ENCODE assay signal across 8 cellular contexts in the genomic region with DNA sequence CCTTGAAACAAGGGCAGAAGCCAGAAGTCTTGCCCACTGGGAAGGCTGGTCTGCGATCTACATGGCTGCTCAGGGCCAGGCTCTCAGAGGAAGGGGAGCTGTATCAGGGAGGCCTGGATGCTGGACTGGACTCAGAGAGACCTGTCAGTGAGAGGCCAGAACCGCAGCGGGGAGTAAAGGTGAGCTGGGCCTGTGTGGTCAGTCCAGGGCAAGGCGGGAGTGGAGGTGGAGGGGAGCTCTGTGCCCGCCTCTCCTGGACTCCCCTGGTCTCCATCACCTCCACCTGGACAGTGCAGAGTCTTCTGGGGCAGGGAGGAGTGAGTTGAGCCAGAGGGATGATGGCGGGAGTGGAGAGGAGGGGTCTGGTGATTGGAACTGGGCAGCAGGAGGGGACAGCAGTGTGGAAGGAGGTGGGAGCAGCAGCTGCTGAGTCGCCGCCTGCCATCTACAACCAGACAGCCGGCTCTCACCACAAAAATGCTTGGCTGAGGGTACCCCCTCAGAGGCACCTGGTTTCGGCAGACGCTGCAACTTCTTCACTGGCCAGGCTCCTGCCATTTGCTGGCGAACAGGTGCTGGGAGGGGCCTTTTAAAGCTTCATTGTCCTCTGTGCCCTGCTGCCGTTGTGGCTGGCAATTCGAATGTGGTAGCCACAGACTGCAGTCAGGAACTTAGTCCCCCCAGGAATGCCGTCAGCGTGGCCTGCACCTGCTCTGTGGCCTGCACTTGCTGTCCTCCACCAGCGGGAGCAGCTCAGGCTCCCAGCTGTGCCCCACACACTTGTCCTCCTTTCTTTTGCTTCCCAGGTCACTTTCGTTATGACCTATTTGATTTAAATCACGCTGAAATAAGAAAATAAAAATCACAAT. TPM values are rescaled to one million over a fixed set of nuclear protein-coding genes. Genes with fewer than 3 reads are reported as not detected.
A peak's percentile ranks its signal among the peaks of the same experiment; 100 is the strongest.
DNase-seq lines count a peak whose midpoint lies in the region; ATAC-seq and TF ChIP-seq lines count a peak whose summit lies in the region.

No MANE protein-coding gene starts in this region.

- peak overlapping the region in 1 of 3 donors; percentile 67 for H3K27ac Mint-ChIP-seq in IgD-negative memory B cell

- no peaks in the 10 kb centered on the region for H3K9me3 Mint-ChIP-seq in IgD-negative memory B cell

- no peaks in the 10 kb centered on the region for H3K27me3 ChIP-seq in brain microvascular endothelial cell (replicated peaks)

- H3K4me1 Mint-ChIP-seq in IgD-negative memory B cell, result peaks cover 41 to 60% (median 49%) of the 10 kb centered on the region in 3 donors

- H3K36me3 ChIP-seq in brain microvascular endothelial cell (replicated peaks), result no peaks in the 10 kb centered on the region

- peak; percentile 58 for DNase-seq in A172 (ENCODE audit: low spot score)
- DNase-seq in brain microvascular endothelial cell, result no peak
- DNase-seq in medulla oblongata (ENCODE audit: extremely low spot score), result peak; percentile 68
- no peak for DNase-seq in NCI-H2227 (lab: John Stamatoyannopoulos, UW; ENCODE audit: unreplicated experiment)
- DNase-seq in kidney glomerular epithelial cell (lab: John Stamatoyannopoulos, UW), result no peak
- DNase-seq in UCSD-AML1 (lab: John Stamatoyannopoulos, UW; ENCODE audit: unreplicated experiment), result no peak

- no peaks in the 10 kb centered on the region for H3K36me3 Mint-ChIP-seq in IgD-negative memory B cell

- ATAC-seq in GM19035 (IDR thresholded peaks at IDR 0.05; ENCODE audit: unreplicated experiment), result no peak

- H3K27me3 Mint-ChIP-seq in IgD-negative memory B cell, result no peaks in the 10 kb centered on the region

- H3K27ac ChIP-seq in brain microvascular endothelial cell, result no peak overlapping the region

- in situ Hi-C loops in brain microvascular endothelial cell (cut with HindIII; ENCODE audit: low pct_ligation_motif_present, low sequenced_read_pairs), result no loop called here

- H3K4me3 Mint-ChIP-seq in IgD-negative memory B cell, result peak overlapping the region; percentile 34 to 91 (median 76)

- no peak overlapping the region for H3K4me3 ChIP-seq in brain microvascular endothelial cell (ENCODE audit: low read depth, low read length)

- TF ChIP-seq CTCF in brain microvascular endothelial cell (IDR thresholded peaks at IDR 0.05; ENCODE audit: low read depth, low read length, missing control alignments), result peak; percentile 44

RNA-seq across cellular contexts. Expression of a gene that starts 3.5 kb away (rescaled TPM):
- total RNA-seq in A172 (2014; rRNA removed; shearing (Covaris generic)), result 3.2 and 9.6 TPM in 2 replicates
- 0.69 TPM for polyA plus RNA-seq in IgD-negative memory B cell

RNA-seq across cellular contexts. Expression of a gene that starts 15.5 kb away (rescaled TPM):
- total RNA-seq in A172 (2014; rRNA removed; shearing (Covaris generic)), result 2.2 and 6.5 TPM in 2 replicates
- polyA plus RNA-seq in IgD-negative memory B cell, result not detected

RNA-seq across cellular contexts. Expression of a gene that starts 37.6 kb away (rescaled TPM):
- 7.0 and 7.9 TPM in 2 replicates for total RNA-seq in A172 (2014; rRNA removed; shearing (Covaris generic))
- 42.9 TPM for polyA plus RNA-seq in IgD-negative memory B cell

RNA-seq across cellular contexts. Expression of a gene that starts 52.0 kb away (rescaled TPM):
- total RNA-seq in A172 (2014; rRNA removed; shearing (Covaris generic)), result not detected in 2 replicates
- not detected for polyA plus RNA-seq in IgD-negative memory B cell

Comparison
In these comparisons a context has a peak if more than half of its experiments do, and no peak if none do; other contexts are left out.
1. DNase-seq: peak in A172 (single experiment) and medulla oblongata (single experiment); none in brain microvascular endothelial cell (single experiment), NCI-H2227 (single experiment), kidney glomerular epithelial cell (single experiment) and UCSD-AML1 (single experiment).